In genomic region chr11:96794152-96794551, GRCh38 we compare ENCODE assay signal across 21 cellular contexts.
DNase-seq lines count a peak whose midpoint lies in the region; ATAC-seq and TF ChIP-seq lines count a peak whose summit lies in the region.
"Had no signal": no experiment of that assay in that cellular context is flagged by ENCODE, and none has a peak within 500 bp of the region (broad histone marks: within the 10 kb centered on the region; RNA-seq: fewer than 3 reads in every experiment).

No MANE protein-coding gene starts in this region.

- H3K36me3 ChIP-seq in Caco-2 (ENCODE audit: control insufficient read depth, insufficient read depth, low read length), result no peaks in the 10 kb centered on the region
- H3K36me3 ChIP-seq in mesendoderm (ENCODE audit: control insufficient read depth, insufficient read depth, low read length), result no peaks in the 10 kb centered on the region
- H3K36me3 ChIP-seq: BLaER1 treated with 17β-estradiol and CSF1 and Interleukin-3, amounts not matched to agents 10 nM and 100 nM; heart right ventricle had no signal

- no peak overlapping the region for H2BK5ac ChIP-seq in mesendoderm (ENCODE audit: low read length)

- H2AK5ac ChIP-seq in mesendoderm (ENCODE audit: low read length), result no peak overlapping the region

- no peak overlapping the region for H3K4ac ChIP-seq in mesendoderm (ENCODE audit: low read depth, low read length)

- H3K9me3 Mint-ChIP-seq in Caco-2 (ENCODE audit: unreplicated experiment), result no peaks in the 10 kb centered on the region
- H3K9me3 Mint-ChIP-seq: activated B cell treated with CpG ODN at 0.5 μM for 24 hours; activated CD8-positive, alpha-beta T cell treated with anti-CD3 and anti-CD28 coated beads for 36 hours had no signal

- H3K4me1 Mint-ChIP-seq in Caco-2 (ENCODE audit: low read depth, unreplicated experiment), result no peaks in the 10 kb centered on the region
- H3K4me1 Mint-ChIP-seq: activated B cell treated with CpG ODN at 0.5 μM for 24 hours; activated naive CD8-positive, alpha-beta T cell treated with anti-CD3 and anti-CD28 coated beads for 36 hours; stimulated activated memory B cell treated with anti-CD40 and anti-IgM and Interleukin-4, amounts not matched to agents 10 μg/mL and 1 μg/mL and 100 μg/mL, for 72 hours; T-helper 17 cell had no signal

- intact Hi-C loops in Caco-2 (cut with micrococcal nuclease; ENCODE audit: unreplicated experiment), result loop anchor here (1.0 to 2.0 kb wide), 2 partner anchors 89 to 330 kb away; no protein-coding TSS in a partner anchor

- CTCF ChIA-PET in Caco-2 (lab: Charles Lee), result interaction anchor here (0.6 to 4.1 kb wide), 4 partner anchors 178 to 331 kb away, joined by 3 to 18 read pairs (median 4); no protein-coding TSS in a partner anchor
- CTCF ChIA-PET in HEK293T (lab: Yijun Ruan, JAX), result no interaction called here

- H3K56ac ChIP-seq in mesendoderm (ENCODE audit: low read length), result no peak overlapping the region

- H3K27me3 ChIP-seq in Caco-2 (replicated peaks; ENCODE audit: control insufficient read depth, insufficient read depth, low read length) (no peaks in the 10 kb centered on the region; the same call in none of the 2 replicates), mesendoderm (ENCODE audit: insufficient read depth, low read length, poor library complexity) (no peaks in the 10 kb centered on the region)
- H3K27me3 ChIP-seq: BLaER1 treated with 17β-estradiol and CSF1 and Interleukin-3, amounts not matched to agents 10 nM and 100 nM; heart right ventricle had no signal

- no peak overlapping the region for H3K4me3 Mint-ChIP-seq in Caco-2 (ENCODE audit: unreplicated experiment)
- H3K4me3 Mint-ChIP-seq: activated B cell treated with CpG ODN at 0.5 μM for 24 hours; activated CD8-positive, alpha-beta T cell treated with anti-CD3 and anti-CD28 coated beads for 36 hours; activated naive CD8-positive, alpha-beta T cell treated with anti-CD3 and anti-CD28 coated beads for 36 hours; stimulated activated memory B cell treated with anti-CD40 and anti-IgM and Interleukin-4, amounts not matched to agents 10 μg/mL and 1 μg/mL and 100 μg/mL, for 72 hours; T-helper 17 cell had no signal

- no peak overlapping the region for H4K8ac ChIP-seq in mesendoderm (ENCODE audit: low read depth, low read length)

- H3K18ac ChIP-seq in mesendoderm (ENCODE audit: low read length), result no peak overlapping the region

- H3K4me2 ChIP-seq in mesendoderm (ENCODE audit: low read length), result no peak overlapping the region
- H3K4me2 ChIP-seq: BLaER1 treated with 17β-estradiol and CSF1 and Interleukin-3, amounts not matched to agents 10 nM and 100 nM; PC-9 had no signal

- TF ChIP-seq CTCF in Caco-2 (IDR thresholded peaks at IDR 0.05; ENCODE audit: insufficient read depth in 1 of 2, low read depth in 1 of 2, low read length in 1 of 2, severe bottlenecking in 1 of 2, unreplicated experiment in 1 of 2), result peak; percentile 38 to 55

- H3K4me1 ChIP-seq in Caco-2 (no peaks in the 10 kb centered on the region), mesendoderm (ENCODE audit: control insufficient read depth, low read depth, low read length) (no peaks in the 10 kb centered on the region)
- H3K4me1 ChIP-seq: BLaER1 treated with 17β-estradiol and CSF1 and Interleukin-3, amounts not matched to agents 10 nM and 100 nM; heart right ventricle had no signal

- no peak overlapping the region for H3K27ac ChIP-seq in mesendoderm (ENCODE audit: low read depth, low read length)
- H3K27ac ChIP-seq: BLaER1 treated with 17β-estradiol and CSF1 and Interleukin-3, amounts not matched to agents 10 nM and 100 nM; heart right ventricle; PC-9 had no signal

- no peaks in the 10 kb centered on the region for H3K36me3 Mint-ChIP-seq in Caco-2 (ENCODE audit: insufficient read depth, unreplicated experiment)
- H3K36me3 Mint-ChIP-seq: activated naive CD8-positive, alpha-beta T cell treated with anti-CD3 and anti-CD28 coated beads for 36 hours; stimulated activated memory B cell treated with anti-CD40 and anti-IgM and Interleukin-4, amounts not matched to agents 10 μg/mL and 1 μg/mL and 100 μg/mL, for 72 hours had no signal

- H3K27me3 Mint-ChIP-seq in Caco-2 (ENCODE audit: insufficient read depth, unreplicated experiment), result peaks cover 18% of the 10 kb centered on the region
- H3K27me3 Mint-ChIP-seq: activated B cell treated with CpG ODN at 0.5 μM for 24 hours; activated CD8-positive, alpha-beta T cell treated with anti-CD3 and anti-CD28 coated beads for 36 hours; activated naive CD8-positive, alpha-beta T cell treated with anti-CD3 and anti-CD28 coated beads for 36 hours; stimulated activated memory B cell treated with anti-CD40 and anti-IgM and Interleukin-4, amounts not matched to agents 10 μg/mL and 1 μg/mL and 100 μg/mL, for 72 hours; T-helper 17 cell had no signal

- H3K9me3 ChIP-seq in Caco-2, result no peaks in the 10 kb centered on the region; the same call in 1 of the 2 replicates
- H3K9me3 ChIP-seq: BLaER1 treated with 17β-estradiol and CSF1 and Interleukin-3, amounts not matched to agents 10 nM and 100 nM had no signal

- ATAC-seq in SK-N-SH treated with all-trans-retinoic acid at 6 μM for 48 hours (peak; percentile 88), GM21390 (IDR thresholded peaks at IDR 0.05; ENCODE audit: unreplicated experiment) (no peak)
- ATAC-seq: activated CD8-positive, alpha-beta T cell treated with anti-CD3 and anti-CD28 coated beads for 36 hours; heart right ventricle; stimulated activated memory B cell treated with anti-CD40 and anti-IgM and Interleukin-4, amounts not matched to agents 10 μg/mL and 1 μg/mL and 100 μg/mL, for 72 hours; T-helper 17 cell had no signal

- no peak overlapping the region for H3K27ac Mint-ChIP-seq in Caco-2 (ENCODE audit: unreplicated experiment)
- H3K27ac Mint-ChIP-seq: activated B cell treated with CpG ODN at 0.5 μM for 24 hours; activated CD8-positive, alpha-beta T cell treated with anti-CD3 and anti-CD28 coated beads for 36 hours; activated naive CD8-positive, alpha-beta T cell treated with anti-CD3 and anti-CD28 coated beads for 36 hours; stimulated activated memory B cell treated with anti-CD40 and anti-IgM and Interleukin-4, amounts not matched to agents 10 μg/mL and 1 μg/mL and 100 μg/mL, for 72 hours; T-helper 17 cell had no signal

- WGBS in mesendoderm (ENCODE audit: extremely low coverage, insufficient coverage, low lambda C conversion rate), result no CpG with 5 or more reads among the region's 2 CpGs

- H3K79me2 ChIP-seq in mesendoderm (ENCODE audit: control insufficient read depth, insufficient read depth, low read length), result no peaks in the 10 kb centered on the region

- POLR2A ChIA-PET in Caco-2 (lab: Charles Lee) (no interaction called here), HEK293T (lab: Yijun Ruan, JAX) (no interaction called here)

- no peaks in the 10 kb centered on the region for H3K79me1 ChIP-seq in mesendoderm (ENCODE audit: low read length)

- peak in 1 of 2 experiments; percentile 31 for DNase-seq in Caco-2
- DNase-seq in HEK293T (ENCODE audit: extremely low spot score), result peak; percentile 4
- DNase-seq in mesendoderm, result peak; percentile 52
- no peak for DNase-seq in NCI-H146 (lab: John Stamatoyannopoulos, UW)
- DNase-seq in superior temporal gyrus (ENCODE audit: extremely low spot score), result no peak
- DNase-seq: activated B cell treated with CpG ODN at 0.5 μM for 24 hours; activated CD8-positive, alpha-beta T cell treated with anti-CD3 and anti-CD28 coated beads for 36 hours; activated naive CD8-positive, alpha-beta T cell treated with anti-CD3 and anti-CD28 coated beads for 36 hours; effector CD8-positive, alpha-beta T cell; heart right ventricle; islet precursor cell; NCI-H2171 treated with DMSO at 0.1 percent for 48 hours; NCI-H748 treated with DMSO at 0.1 percent for 48 hours; nucleus accumbens; PC-9; T-helper 17 cell had no signal

- no peak overlapping the region for H4K5ac ChIP-seq in mesendoderm (ENCODE audit: low read length)

- no peak overlapping the region for H3K23ac ChIP-seq in mesendoderm (ENCODE audit: low read length)

- no peak overlapping the region for H2BK120ac ChIP-seq in mesendoderm (ENCODE audit: low read depth, low read length)

- H3K9ac ChIP-seq in mesendoderm (ENCODE audit: low read length), result no peak overlapping the region
- H3K9ac ChIP-seq: BLaER1 treated with 17β-estradiol and CSF1 and Interleukin-3, amounts not matched to agents 10 nM and 100 nM had no signal

- H3K4me3 ChIP-seq in Caco-2 (ENCODE audit: low read depth, low read length) (no peak overlapping the region), mesendoderm (ENCODE audit: low read length) (no peak overlapping the region)
- H3K4me3 ChIP-seq: BLaER1 treated with 17β-estradiol and CSF1 and Interleukin-3, amounts not matched to agents 10 nM and 100 nM; heart right ventricle; lung; PC-9 had no signal

- H2BK15ac ChIP-seq in mesendoderm (replicated peaks; ENCODE audit: low read depth), result no peak overlapping the region

- no TSS peak for BruUV-seq in Caco-2 (replicated peaks; lab: Mats Ljungman, UMichigan)

TF ChIP-seq in HEK293T, 16 proteins besides CTCF, POLR2A, EP300 and RAD21 (continues in another document):
- TF ChIP-seq BHLHE40 (IDR thresholded peaks at IDR 0.05; ENCODE audit: borderline replicate concordance), result no peak
- TF ChIP-seq LEF1 (IDR thresholded peaks at IDR 0.05; ENCODE audit: borderline replicate concordance), result no peak
- TF ChIP-seq FOXA1 (IDR thresholded peaks at IDR 0.05), result no peak
- no peak for TF ChIP-seq ZNF384 (IDR thresholded peaks at IDR 0.05)
- TF ChIP-seq NFRKB (IDR thresholded peaks at IDR 0.05), result no peak
- no peak for TF ChIP-seq SUZ12 (IDR thresholded peaks at IDR 0.05)
- TF ChIP-seq FOXM1 (IDR thresholded peaks at IDR 0.05; ENCODE audit: borderline replicate concordance), result no peak
- TF ChIP-seq L3MBTL2 (conservative IDR thresholded peaks at IDR 0.05), result no peak
- no peak for TF ChIP-seq CTBP1 (IDR thresholded peaks at IDR 0.05; ENCODE audit: borderline replicate concordance)
- no peak for TF ChIP-seq ELF4 (IDR thresholded peaks at IDR 0.05)
- no peak for TF ChIP-seq TARDBP (IDR thresholded peaks at IDR 0.05)

TF ChIP-seq in SK-N-SH treated with all-trans-retinoic acid at 6 μM for 48 hours, 23 proteins besides CTCF, POLR2A, EP300 and RAD21 (continues in another document):
- TF ChIP-seq CSDC2 (CRISPR knock-in tag; IDR thresholded peaks at IDR 0.05) (no peak), ZNF70 (CRISPR knock-in tag; IDR thresholded peaks at IDR 0.05) (no peak), ARNTL (CRISPR knock-in tag; IDR thresholded peaks at IDR 0.05; ENCODE audit: borderline replicate concordance, low read depth) (no peak), POU6F1 (CRISPR knock-in tag; IDR thresholded peaks at IDR 0.05; ENCODE audit: borderline replicate concordance, low read depth) (no peak)

Comparison
In these comparisons a context has a peak if more than half of its experiments do, and no peak if none do; other contexts are left out.
1. DNase-seq: peak in HEK293T (single experiment) and mesendoderm (single experiment); none in NCI-H146 (single experiment) and superior temporal gyrus (single experiment).